ENCODE assay signal across 8 cellular contexts in the genomic region with DNA sequence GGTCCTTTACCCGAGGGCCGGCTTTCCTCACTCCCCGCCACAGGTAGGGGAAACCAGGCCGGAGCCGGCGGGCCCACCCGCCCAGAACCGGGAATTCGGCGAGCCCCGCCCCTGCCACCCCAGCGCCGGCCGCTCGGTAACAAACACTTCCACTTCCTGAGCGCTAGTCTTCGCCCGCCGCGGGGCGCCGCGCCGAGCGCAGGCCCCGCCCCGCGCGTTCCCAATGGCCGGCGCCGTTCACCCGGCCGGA. TPM values are rescaled to one million over a fixed set of nuclear protein-coding genes. Genes with fewer than 3 reads are reported as not detected.
A peak's percentile ranks its signal among the peaks of the same experiment; 100 is the strongest.
DNase-seq lines count a peak whose midpoint lies in the region; ATAC-seq and TF ChIP-seq lines count a peak whose summit lies in the region.

No MANE protein-coding gene starts in this region.

- H3K9me3 ChIP-seq in cardiac muscle cell (ENCODE audit: low read depth) (no peaks in the 10 kb centered on the region), left lung (no peaks in the 10 kb centered on the region), upper lobe of left lung (no peaks in the 10 kb centered on the region)

- CTCF ChIA-PET in activated CD4-positive, alpha-beta memory T cell treated with anti-CD3 and anti-CD28 coated beads, Interleukin-2, amount 10 ng/mL, durations not matched to agents 7 days and 5 days (lab: Charles Lee) = interaction anchor here (1.2 to 4.7 kb wide), 6 partner anchors 9 to 31 kb away, joined by 3 to 77 read pairs (median 30); a partner anchor contains a TSS

- POLR2A ChIA-PET in activated CD4-positive, alpha-beta memory T cell treated with anti-CD3 and anti-CD28 coated beads, Interleukin-2, amount 10 ng/mL, durations not matched to agents 7 days and 5 days (lab: Charles Lee) = interaction anchor here (2.4 to 9.2 kb wide), 4 partner anchors 10 to 31 kb away, joined by 14 to 98 read pairs (median 42); a partner anchor contains a TSS

- no peak for TF ChIP-seq EP300 in upper lobe of left lung (IDR thresholded peaks at IDR 0.05)

- H3K27ac ChIP-seq in cardiac muscle cell (no peak overlapping the region), left lung (peak overlapping the region; percentile 73 to 88), upper lobe of left lung (peak overlapping the region; percentile 74 to 88 (median 84))

- no peaks in the 10 kb centered on the region for H3K27me3 Mint-ChIP-seq in activated CD4-positive, alpha-beta memory T cell treated with anti-CD3 and anti-CD28 coated beads, Interleukin-2, amount 10 ng/mL, durations not matched to agents 7 days and 5 days

- no peaks in the 10 kb centered on the region for H3K9me3 Mint-ChIP-seq in activated CD4-positive, alpha-beta memory T cell treated with anti-CD3 and anti-CD28 coated beads, Interleukin-2, amount 10 ng/mL, durations not matched to agents 7 days and 5 days

- H3K4me1 ChIP-seq in cardiac muscle cell (ENCODE audit: low read depth) (peaks cover 39% of the 10 kb centered on the region), left lung (peaks cover 18 to 90% of the 10 kb centered on the region in 2 donors), upper lobe of left lung (peaks cover 54 to 86% (median 68%) of the 10 kb centered on the region in 4 donors)

- TF ChIP-seq POLR2A in upper lobe of left lung (IDR thresholded peaks at IDR 0.05) = no peak

- intact Hi-C loops in cardiac septum (cut with DNase I) = loop anchor here (5.0 kb wide), 1 partner anchor 34 kb away; no protein-coding TSS in a partner anchor
- intact Hi-C loops in left lung (cut with DNase I) = no loop called here

- no peak overlapping the region for H3K27ac Mint-ChIP-seq in activated CD4-positive, alpha-beta memory T cell treated with anti-CD3 and anti-CD28 coated beads, Interleukin-2, amount 10 ng/mL, durations not matched to agents 7 days and 5 days

- peak overlapping the region; percentile 71 for H3K4me3 Mint-ChIP-seq in activated CD4-positive, alpha-beta memory T cell treated with anti-CD3 and anti-CD28 coated beads, Interleukin-2, amount 10 ng/mL, durations not matched to agents 7 days and 5 days

- no peak for ATAC-seq in left lung
- ATAC-seq in upper lobe of left lung (ENCODE audit: low FRiP score in 2 of 2) = no peak
- no peak for ATAC-seq in GM19351 (IDR thresholded peaks at IDR 0.05; ENCODE audit: unreplicated experiment)
- ATAC-seq in GM21526 (IDR thresholded peaks at IDR 0.05; ENCODE audit: low FRiP score, unreplicated experiment) = no peak

- H3K27me3 ChIP-seq in cardiac muscle cell (no peaks in the 10 kb centered on the region), left lung (no peaks in the 10 kb centered on the region), upper lobe of left lung (no peaks in the 10 kb centered on the region)

- H3K36me3 ChIP-seq in cardiac muscle cell (no peaks in the 10 kb centered on the region), left lung (no peaks in the 10 kb centered on the region), upper lobe of left lung (no peaks in the 10 kb centered on the region)

- no peak for TF ChIP-seq CTCF in cardiac muscle cell (IDR thresholded peaks at IDR 0.05; ENCODE audit: low read depth, low read length)
- TF ChIP-seq CTCF in left lung (IDR thresholded peaks at IDR 0.05) = peak; percentile 14 to 56
- TF ChIP-seq CTCF in upper lobe of left lung (IDR thresholded peaks at IDR 0.05) = peak in 5 of 6 experiments; percentile 28 to 66 (median 51)

- H3K4me1 Mint-ChIP-seq in activated CD4-positive, alpha-beta memory T cell treated with anti-CD3 and anti-CD28 coated beads, Interleukin-2, amount 10 ng/mL, durations not matched to agents 7 days and 5 days = peaks cover 61% of the 10 kb centered on the region

- H3K4me3 ChIP-seq in cardiac muscle cell = peak overlapping the region; percentile 67
- H3K4me3 ChIP-seq in left lung = peak overlapping the region; percentile 80 to 88
- peak overlapping the region; percentile 11 to 91 (median 78) for H3K4me3 ChIP-seq in upper lobe of left lung

- H3K36me3 Mint-ChIP-seq in activated CD4-positive, alpha-beta memory T cell treated with anti-CD3 and anti-CD28 coated beads, Interleukin-2, amount 10 ng/mL, durations not matched to agents 7 days and 5 days (ENCODE audit: low read depth) = peaks cover 55% of the 10 kb centered on the region

- WGBS in upper lobe of left lung, 2 donors = 0 to 2% methylated on average over 2 to 24 of the region's 34 CpGs

- DNase-seq in cardiac muscle cell (ENCODE audit: low read depth in 1 of 2, low spot score in 1 of 2) (no peak), cardiac septum (ENCODE audit: low spot score) (no peak), left lung (no peak), upper lobe of left lung (no peak), glomerular visceral epithelial cell (ENCODE audit: extremely low spot score) (no peak)
- no peak for DNase-seq in activated CD4-positive, alpha-beta memory T cell treated with anti-CD3 and anti-CD28 coated beads, Interleukin-2, amount 10 ng/mL, durations not matched to agents 7 days and 5 days

RNA-seq across cellular contexts. Expression of a gene that starts 0.2 kb away (rescaled TPM):
- total RNA-seq in cardiac muscle cell (78.2 and 87.3 TPM in 2 replicates), cardiac septum (10.1 TPM), left lung (10 to 100 TPM; 25.5 to 37.5 TPM), upper lobe of left lung (10 to 100 TPM; 21.6 to 49.4 (median 34.8) TPM)
- polyA plus RNA-seq in cardiac muscle cell = 95.1 and 111 TPM in 2 replicates
- total RNA-seq in activated CD4-positive, alpha-beta memory T cell treated with anti-CD3 and anti-CD28 coated beads, Interleukin-2, amount 10 ng/mL, durations not matched to agents 7 days and 5 days = 100 to 1,000 TPM; 320 to 328 TPM

RNA-seq across cellular contexts. Expression of a gene that starts 11.1 kb away (rescaled TPM):
- total RNA-seq in cardiac muscle cell (3.4 and 6.9 TPM in 2 replicates), cardiac septum (0.94 TPM), left lung (1 to 10 TPM; 3.2 to 4.8 TPM), upper lobe of left lung (1 to 10 TPM; 1.1 to 7.1 (median 3.7) TPM)
- 4.6 and 4.9 TPM in 2 replicates for polyA plus RNA-seq in cardiac muscle cell
- total RNA-seq in activated CD4-positive, alpha-beta memory T cell treated with anti-CD3 and anti-CD28 coated beads, Interleukin-2, amount 10 ng/mL, durations not matched to agents 7 days and 5 days = 10 to 100 TPM; 56.1 to 58.5 TPM

RNA-seq across cellular contexts. Expression of a gene that starts 27.9 kb away (rescaled TPM):
- total RNA-seq in cardiac muscle cell (45.9 and 73.1 TPM in 2 replicates), cardiac septum (27.6 TPM), left lung (10 to 100 TPM; 42.8 to 45.8 TPM), upper lobe of left lung (10 to 100 TPM; 16.1 to 78.6 (median 41.7) TPM)
- polyA plus RNA-seq in cardiac muscle cell = 56.2 and 96.8 TPM in 2 replicates
- total RNA-seq in activated CD4-positive, alpha-beta memory T cell treated with anti-CD3 and anti-CD28 coated beads, Interleukin-2, amount 10 ng/mL, durations not matched to agents 7 days and 5 days = 10 to 100 TPM; 32.1 to 32.3 TPM

RNA-seq across cellular contexts. Expression of a gene that starts 35.5 kb away (rescaled TPM):
- total RNA-seq in cardiac muscle cell (not detected in 2 replicates), cardiac septum (0.46 TPM), left lung (10 to 100 TPM; 18.7 to 26.7 TPM), upper lobe of left lung (10 to 100 TPM; 14.5 to 70.2 (median 33.4) TPM)
- not detected in 2 replicates for polyA plus RNA-seq in cardiac muscle cell
- total RNA-seq in activated CD4-positive, alpha-beta memory T cell treated with anti-CD3 and anti-CD28 coated beads, Interleukin-2, amount 10 ng/mL, durations not matched to agents 7 days and 5 days = not detected
